In genomic region chr10:88033380-88033779, GRCh38 we compare ENCODE assay signal across 24 cellular contexts.
"Had no signal": no experiment of that assay in that cellular context is flagged by ENCODE, and none has a peak within 500 bp of the region (broad histone marks: within the 10 kb centered on the region; RNA-seq: fewer than 3 reads in every experiment).

No MANE protein-coding gene starts in this region.

- H3K27ac Mint-ChIP-seq: dendritic cell treated with granulocyte-macrophage colony-stimulating factor and Interleukin-4, amounts not matched to agents 40 ng/mL and 50 ng/mL, for 4 days; effector memory CD8-positive, alpha-beta T cell; nephron; stimulated activated memory B cell treated with anti-CD40 and anti-IgM and Interleukin-4, amounts not matched to agents 10 μg/mL and 1 μg/mL and 100 μg/mL, for 72 hours; stimulated activated naive CD8-positive, alpha-beta T cell treated with anti-CD3 and anti-CD28 coated beads, Interleukin-15, Interleukin-2, amounts not matched to agents 100 ng/mL and 50 ng/mL, for 24 hours had no signal

- H3K9me3 Mint-ChIP-seq: dendritic cell treated with granulocyte-macrophage colony-stimulating factor and Interleukin-4, amounts not matched to agents 40 ng/mL and 50 ng/mL, for 4 days; effector memory CD8-positive, alpha-beta T cell; nephron; stimulated activated memory B cell treated with anti-CD40 and anti-IgM and Interleukin-4, amounts not matched to agents 10 μg/mL and 1 μg/mL and 100 μg/mL, for 72 hours; stimulated activated naive CD8-positive, alpha-beta T cell treated with anti-CD3 and anti-CD28 coated beads, Interleukin-15, Interleukin-2, amounts not matched to agents 100 ng/mL and 50 ng/mL, for 24 hours had no signal

- FAIRE-seq: islet of Langerhans had no signal

- H3K27me3 ChIP-seq: esophagus muscularis mucosa, gastrocnemius medialis, heart right ventricle, right lobe of liver, spleen, tibial nerve, upper lobe of right lung, vagina had no signal

- H3K79me2 ChIP-seq: parathyroid adenoma had no signal

- H3K36me3 ChIP-seq: esophagus muscularis mucosa, gastrocnemius medialis, heart right ventricle, lower lobe of right lung, right lobe of liver, spleen, tibial nerve, upper lobe of right lung, vagina had no signal

- H3K27me3 Mint-ChIP-seq: dendritic cell treated with granulocyte-macrophage colony-stimulating factor and Interleukin-4, amounts not matched to agents 40 ng/mL and 50 ng/mL, for 4 days; effector memory CD8-positive, alpha-beta T cell; stimulated activated memory B cell treated with anti-CD40 and anti-IgM and Interleukin-4, amounts not matched to agents 10 μg/mL and 1 μg/mL and 100 μg/mL, for 72 hours; stimulated activated naive CD8-positive, alpha-beta T cell treated with anti-CD3 and anti-CD28 coated beads, Interleukin-15, Interleukin-2, amounts not matched to agents 100 ng/mL and 50 ng/mL, for 24 hours had no signal

- DNase-seq: effector memory CD8-positive, alpha-beta T cell; gastrocnemius medialis; heart right ventricle; hypothalamus; lower lobe of right lung; mesenchymal stem cell; midbrain; psoas muscle; retina; right lobe of liver; spleen; stimulated activated CD4-positive, alpha-beta T cell treated with anti-CD3 and anti-CD28 coated beads, Interleukin-15, amount 100 ng/mL, for 24 hours; stimulated activated CD4-positive, alpha-beta T cell treated with anti-CD3 and anti-CD28 coated beads, Interleukin-1b, Interleukin-23, amount 100 ng/mL, for 48 hours; stimulated activated CD4-positive, alpha-beta T cell treated with anti-CD3 and anti-CD28 coated beads, Interleukin-4, amount 100 ng/mL, for 24 hours; upper lobe of right lung had no signal

- H3K9me3 ChIP-seq: esophagus muscularis mucosa, gastrocnemius medialis, heart right ventricle, lower lobe of right lung, psoas muscle, right lobe of liver, spleen, tibial nerve, upper lobe of right lung, vagina had no signal

- H3K36me3 Mint-ChIP-seq: stimulated activated memory B cell treated with anti-CD40 and anti-IgM and Interleukin-4, amounts not matched to agents 10 μg/mL and 1 μg/mL and 100 μg/mL, for 72 hours had no signal

- H3K4me1 ChIP-seq: esophagus muscularis mucosa, gastrocnemius medialis, parathyroid adenoma, psoas muscle, tibial nerve, upper lobe of right lung, vagina had no signal

- H2AFZ ChIP-seq: parathyroid adenoma had no signal

- H3K4me3 ChIP-seq: esophagus muscularis mucosa, gastrocnemius medialis, heart right ventricle, lower lobe of right lung, psoas muscle, right lobe of liver, spleen, tibial nerve, upper lobe of right lung, vagina had no signal

- H3K4me3 Mint-ChIP-seq: dendritic cell treated with granulocyte-macrophage colony-stimulating factor and Interleukin-4, amounts not matched to agents 40 ng/mL and 50 ng/mL, for 4 days; effector memory CD8-positive, alpha-beta T cell; nephron; stimulated activated memory B cell treated with anti-CD40 and anti-IgM and Interleukin-4, amounts not matched to agents 10 μg/mL and 1 μg/mL and 100 μg/mL, for 72 hours; stimulated activated naive CD8-positive, alpha-beta T cell treated with anti-CD3 and anti-CD28 coated beads, Interleukin-15, Interleukin-2, amounts not matched to agents 100 ng/mL and 50 ng/mL, for 24 hours had no signal

- H3K27ac ChIP-seq: esophagus muscularis mucosa, gastrocnemius medialis, heart right ventricle, lower lobe of right lung, parathyroid adenoma, psoas muscle, right lobe of liver, spleen, tibial nerve, upper lobe of right lung, vagina had no signal

- H3K4me1 Mint-ChIP-seq: nephron had no signal

- H3K9ac ChIP-seq: parathyroid adenoma had no signal
